1 cellular context compared by ENCODE assay signal in genomic region chr16:49181812-49182211, GRCh38.
A peak's percentile ranks its signal among the peaks of the same experiment; 100 is the strongest.
TF ChIP-seq lines count a peak whose summit lies in the region.

No MANE protein-coding gene starts in this region.

TF ChIP-seq in HEK293, 187 proteins besides CTCF, POLR2A, EP300 and RAD21 (continued from another document):
- TF ChIP-seq PRDM2 (tag by site-specific recombination; IDR thresholded peaks at IDR 0.05; ENCODE audit: borderline replicate concordance) (no peak), HIC1 (tag by site-specific recombination; IDR thresholded peaks at IDR 0.05) (0 out of 2 replicates have a peak, but pooled peaks have one; percentile 10), ZNF394 (tag by site-specific recombination; IDR thresholded peaks at IDR 0.05; ENCODE audit: borderline replicate concordance) (peak; percentile 46; the same call in 1 of the 2 replicates), ZNF629 (tag by site-specific recombination; IDR thresholded peaks at IDR 0.05) (peak; percentile 53), ZNF311 (tag by site-specific recombination; IDR thresholded peaks at IDR 0.05; ENCODE audit: borderline replicate concordance) (no peak), ZNF398 (tag by site-specific recombination; IDR thresholded peaks at IDR 0.05) (peak; percentile 57), GLI2 (tag by site-specific recombination; IDR thresholded peaks at IDR 0.05; ENCODE audit: borderline replicate concordance, low read depth) (peak; percentile 49; the same call in 1 of the 2 replicates), ZNF24 (tag by site-specific recombination; IDR thresholded peaks at IDR 0.05) (peak; percentile 78; the same call in 1 of the 2 replicates), ATF2 (tag by site-specific recombination; IDR thresholded peaks at IDR 0.05; ENCODE audit: low read depth) (peak; percentile 72), PRDM4 (tag by site-specific recombination; IDR thresholded peaks at IDR 0.05) (0 out of 2 replicates have a peak, but pooled peaks have one; percentile 29), ZNF362 (tag by site-specific recombination; IDR thresholded peaks at IDR 0.05) (no peak), BCL11B (tag by site-specific recombination; IDR thresholded peaks at IDR 0.05; ENCODE audit: low read depth) (no peak), ZNF654 (tag by site-specific recombination; IDR thresholded peaks at IDR 0.05; ENCODE audit: low read depth) (no peak), ZNF449 (tag by site-specific recombination; IDR thresholded peaks at IDR 0.05) (no peak), IKZF3 (tag by site-specific recombination; IDR thresholded peaks at IDR 0.05) (0 out of 2 replicates have a peak, but pooled peaks have one; percentile 15)
TF ChIP-seq in HEK293: peak in this region for 38.
